Comparison of ENCODE assay signal across 24 cellular contexts in the genomic region with DNA sequence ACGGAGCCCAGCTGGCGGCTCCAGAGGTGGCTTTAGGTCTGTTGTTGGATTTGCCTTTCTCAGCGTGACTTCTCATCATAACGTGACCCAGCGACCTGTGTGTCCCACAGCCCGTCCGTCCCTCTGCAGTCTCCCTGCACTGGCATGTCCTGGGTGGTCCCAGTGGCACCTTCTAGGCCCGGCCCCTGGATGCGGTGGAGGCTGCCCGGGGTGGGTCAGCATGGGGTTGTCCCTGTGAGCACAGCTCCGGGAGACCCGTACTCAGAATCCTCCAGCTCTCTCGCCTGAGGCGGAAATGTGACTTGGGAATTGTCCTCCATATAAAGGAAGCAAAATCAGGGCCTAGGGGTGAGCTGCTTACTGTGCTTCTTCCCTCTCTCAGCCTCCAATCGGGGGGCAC. TPM values are rescaled to one million over a fixed set of nuclear protein-coding genes. Genes with fewer than 3 reads are reported as not detected.
DNase-seq lines count a peak whose midpoint lies in the region; ATAC-seq, FAIRE-seq and TF ChIP-seq lines count a peak whose summit lies in the region.
"Had no signal": no experiment of that assay in that cellular context is flagged by ENCODE, and none has a peak within 500 bp of the region (broad histone marks: within the 10 kb centered on the region; RNA-seq: fewer than 3 reads in every experiment).

No MANE protein-coding gene starts in this region.

- H3K27me3 ChIP-seq in BLaER1 = no peaks in the 10 kb centered on the region
- no peaks in the 10 kb centered on the region for H3K27me3 ChIP-seq in IMR-90 (ENCODE audit: control insufficient read depth, insufficient read depth, low read length)
- H3K27me3 ChIP-seq in lower lobe of right lung (ENCODE audit: low read depth) = no peaks in the 10 kb centered on the region
- H3K27me3 ChIP-seq in testis = no peaks in the 10 kb centered on the region
- no peaks in the 10 kb centered on the region for H3K27me3 ChIP-seq in aorta (ENCODE audit: control insufficient read depth in 1 of 2, insufficient read depth in 2 of 2, low read length in 1 of 2)
- H3K27me3 ChIP-seq: neutrophil had no signal

- peak overlapping the region; percentile 89 for H3K4me2 ChIP-seq in BLaER1
- no peak overlapping the region for H3K4me2 ChIP-seq in IMR-90 (ENCODE audit: low read depth, low read length)

- H3K14ac ChIP-seq in IMR-90 (replicated peaks; ENCODE audit: low read depth, low read length) = no peak overlapping the region

- peaks cover 98% of the 10 kb centered on the region for H4K20me1 ChIP-seq in BLaER1
- H4K20me1 ChIP-seq in IMR-90 (ENCODE audit: insufficient read depth, low read length) = peaks cover 17% of the 10 kb centered on the region; the same call in 1 of the 2 replicates

- TF ChIP-seq POLR2A in IMR-90 (IDR thresholded peaks at IDR 0.05; ENCODE audit: low read depth, low read length) (no peak), testis (IDR thresholded peaks at IDR 0.05) (no peak)

- ATAC-seq in IMR-90 (ENCODE audit: low read depth) = no peak
- no peak for ATAC-seq in lower lobe of right lung
- no peak for ATAC-seq in stimulated activated naive B cell treated with anti-CD40 and anti-IgM and Interleukin-4, amounts not matched to agents 10 μg/mL and 1 μg/mL and 100 μg/mL, for 72 hours (replicated peaks)
- no peak for ATAC-seq in aorta (ENCODE audit: low FRiP score)
- ATAC-seq in HG03095 (IDR thresholded peaks at IDR 0.05; ENCODE audit: unreplicated experiment) = no peak
- ATAC-seq: activated CD8-positive, alpha-beta T cell treated with anti-CD3 and anti-CD28 coated beads, Interleukin-2, amount 10 ng/mL, durations not matched to agents 7 days and 5 days; stimulated activated naive CD8-positive, alpha-beta T cell treated with anti-CD3 and anti-CD28 coated beads, Interleukin-15, Interleukin-2, amounts not matched to agents 100 U/mL and 50 U/mL, for 24 hours had no signal

- H2BK20ac ChIP-seq in IMR-90 (ENCODE audit: low read depth, low read length) = no peak overlapping the region

- CTCF ChIA-PET in IMR-90 (lab: Yijun Ruan, JAX) = no interaction called here

- H3K56ac ChIP-seq in IMR-90 (ENCODE audit: extremely low read depth, insufficient read depth, low read length) = no peak overlapping the region

- H3K4me3 Mint-ChIP-seq in stimulated activated naive B cell treated with anti-CD40 and anti-IgM and Interleukin-4, amounts not matched to agents 10 μg/mL and 1 μg/mL and 100 μg/mL, for 72 hours = no peak overlapping the region
- H3K4me3 Mint-ChIP-seq: activated CD8-positive, alpha-beta T cell treated with anti-CD3 and anti-CD28 coated beads, Interleukin-2, amount 10 ng/mL, durations not matched to agents 7 days and 5 days; activated naive CD8-positive, alpha-beta T cell; H9 had no signal

- no peak overlapping the region for H3K4ac ChIP-seq in IMR-90 (ENCODE audit: low read depth, low read length)

- no peak overlapping the region for H2AFZ ChIP-seq in IMR-90 (replicated peaks; ENCODE audit: low read length, poor library complexity)

- peak overlapping the region; percentile 25 for H3K27ac Mint-ChIP-seq in stimulated activated naive B cell treated with anti-CD40 and anti-IgM and Interleukin-4, amounts not matched to agents 10 μg/mL and 1 μg/mL and 100 μg/mL, for 72 hours
- H3K27ac Mint-ChIP-seq: H9 had no signal

- H3K27ac ChIP-seq in BLaER1 (peak overlapping the region; percentile 68), IMR-90 (ENCODE audit: insufficient read depth, low read length) (no peak overlapping the region), lower lobe of right lung (peak overlapping the region; percentile 96), testis (peak overlapping the region in 1 of 2 donors; percentile 26), aorta (ENCODE audit: low read depth in 1 of 2, low read length in 2 of 2) (no peak overlapping the region)
- H3K27ac ChIP-seq: C4-2B, SK-N-MC had no signal

- peaks cover 12 to 63% of the 10 kb centered on the region in 2 experiments; a peak in 3 of 4 replicates for H3K79me1 ChIP-seq in IMR-90 (ENCODE audit: low read depth in 1 of 2, low read length in 2 of 2)

- no TSS peak for BruUV-seq in IMR-90 (replicated peaks; lab: Mats Ljungman, UMichigan)

- no peak overlapping the region for H2BK120ac ChIP-seq in IMR-90 (ENCODE audit: low read depth, low read length)

- TF ChIP-seq CTCF in IMR-90 (conservative IDR thresholded peaks at IDR 0.05; ENCODE audit: low read depth, low read length) = no peak
- no peak for TF ChIP-seq CTCF in lower lobe of right lung (IDR thresholded peaks at IDR 0.05)
- TF ChIP-seq CTCF in testis (IDR thresholded peaks at IDR 0.05) = no peak

- no peaks in the 10 kb centered on the region for H3K27me3 Mint-ChIP-seq in stimulated activated naive B cell treated with anti-CD40 and anti-IgM and Interleukin-4, amounts not matched to agents 10 μg/mL and 1 μg/mL and 100 μg/mL, for 72 hours
- H3K27me3 Mint-ChIP-seq: activated naive CD8-positive, alpha-beta T cell; progenitor cell of endocrine pancreas had no signal

- no peaks in the 10 kb centered on the region for H3K9me3 Mint-ChIP-seq in stimulated activated naive B cell treated with anti-CD40 and anti-IgM and Interleukin-4, amounts not matched to agents 10 μg/mL and 1 μg/mL and 100 μg/mL, for 72 hours
- H3K9me3 Mint-ChIP-seq: H9 had no signal

- peaks cover 37 to 56% of the 10 kb centered on the region in 2 donors for H3K4me1 Mint-ChIP-seq in stimulated activated naive B cell treated with anti-CD40 and anti-IgM and Interleukin-4, amounts not matched to agents 10 μg/mL and 1 μg/mL and 100 μg/mL, for 72 hours

- H4K8ac ChIP-seq in IMR-90 (ENCODE audit: low read depth in 2 of 2, low read length in 2 of 2) = no peak overlapping the region

- no peak overlapping the region for H3K18ac ChIP-seq in IMR-90 (ENCODE audit: low read depth, low read length)

- H3K4me1 ChIP-seq in BLaER1 (peaks cover 84% of the 10 kb centered on the region), IMR-90 (ENCODE audit: control insufficient read depth, insufficient read depth, low read length) (peaks cover 3% of the 10 kb centered on the region; the same call in 1 of the 2 replicates), lower lobe of right lung (peaks cover 48% of the 10 kb centered on the region), testis (peaks cover 21% of the 10 kb centered on the region), aorta (ENCODE audit: control insufficient read depth in 1 of 2, insufficient read depth in 2 of 2, low read length in 2 of 2) (no peaks in the 10 kb centered on the region)

- no peaks in the 10 kb centered on the region for H3K9me3 ChIP-seq in BLaER1
- no peaks in the 10 kb centered on the region for H3K9me3 ChIP-seq in IMR-90 (ENCODE audit: control insufficient read depth, insufficient read depth, low read length)
- no peaks in the 10 kb centered on the region for H3K9me3 ChIP-seq in lower lobe of right lung
- H3K9me3 ChIP-seq in testis = no peaks in the 10 kb centered on the region
- H3K9me3 ChIP-seq in aorta (ENCODE audit: control insufficient read depth, low read length) = no peaks in the 10 kb centered on the region
- H3K9me3 ChIP-seq: neutrophil had no signal

- intact Hi-C loops in IMR-90 (cut with micrococcal nuclease) (no loop called here), lower lobe of right lung (cut with DNase I) (no loop called here), testis (cut with DNase I; ENCODE audit: low total_unique reads) (loop anchor here (10.0 kb wide), 2 partner anchors 65 to 135 kb away; partner anchors contain the start of gene FOXK1), aorta (cut with DNase I) (loop anchor here (5.0 kb wide), 2 partner anchors 67 to 117 kb away; partner anchors contain the start of gene FOXK1 (in 1 of the 2))

- peaks cover 36 to 53% of the 10 kb centered on the region in 2 donors for H3K36me3 Mint-ChIP-seq in stimulated activated naive B cell treated with anti-CD40 and anti-IgM and Interleukin-4, amounts not matched to agents 10 μg/mL and 1 μg/mL and 100 μg/mL, for 72 hours

- H4K91ac ChIP-seq in IMR-90 (ENCODE audit: insufficient read depth, low read depth, low read length) = no peak overlapping the region

- peak overlapping the region; percentile 34 for H2AK9ac ChIP-seq in IMR-90 (replicated peaks; ENCODE audit: low read depth, low read length, poor library complexity)

- H3K4me3 ChIP-seq in BLaER1 = no peak overlapping the region
- H3K4me3 ChIP-seq in IMR-90 (ENCODE audit: insufficient read depth, low read depth, low read length) = no peak overlapping the region
- no peak overlapping the region for H3K4me3 ChIP-seq in lower lobe of right lung
- no peak overlapping the region for H3K4me3 ChIP-seq in testis
- H3K4me3 ChIP-seq in aorta (ENCODE audit: low read length in 2 of 2) = no peak overlapping the region
- H3K4me3 ChIP-seq: SK-N-MC had no signal

- H4K5ac ChIP-seq in IMR-90 (ENCODE audit: low read depth, low read length) = no peak overlapping the region

- H2AK5ac ChIP-seq in IMR-90 (ENCODE audit: low read depth, low read length) = no peak overlapping the region

- 79% methylated on average over 5 of the region's 15 CpGs; no CpG with 5 or more reads in 1 of the 2 experiments for WGBS in IMR-90 (ENCODE audit: extremely low coverage in 2 of 2, insufficient read length in 1 of 2), 2 experiments
- 89% methylated on average over 15 of the region's 15 CpGs; no CpG with 5 or more reads in 1 of the 2 donors for WGBS in testis, 2 donors
- 91 to 94% methylated on average over 15 of the region's 15 CpGs for WGBS in aorta, 2 donors

- H2BK5ac ChIP-seq in IMR-90 (ENCODE audit: low read depth, low read length, poor library complexity, severe bottlenecking) = no peak overlapping the region

- no peak overlapping the region for H3K23ac ChIP-seq in IMR-90 (ENCODE audit: low read depth, low read length)

- no peak for DNase-seq in IMR-90
- DNase-seq in lower lobe of right lung = no peak
- no peak for DNase-seq in stimulated activated naive B cell treated with anti-CD40 and anti-IgM and Interleukin-4, amounts not matched to agents 10 μg/mL and 1 μg/mL and 100 μg/mL, for 72 hours
- DNase-seq in testis = no peak
- no peak for DNase-seq in RCC 7860 (ENCODE audit: low spot score)
- DNase-seq in aorta = no peak
- DNase-seq: activated CD4-positive, alpha-beta T cell treated with anti-CD3 and anti-CD28 coated beads for 1 hour; activated CD8-positive, alpha-beta T cell treated with anti-CD3 and anti-CD28 coated beads, Interleukin-2, amount 10 ng/mL, durations not matched to agents 7 days and 5 days; H9; NCI-H1092 treated with DMSO at 0.1 percent for 48 hours; NCI-H187 treated with DMSO at 0.1 percent for 48 hours; NCI-H2227 treated with DMSO at 0.1 percent for 48 hours; stimulated activated naive CD8-positive, alpha-beta T cell treated with anti-CD3 and anti-CD28 coated beads, Interleukin-15, Interleukin-2, amounts not matched to agents 100 U/mL and 50 U/mL, for 24 hours; T-helper 2 cell; trophoblast cell had no signal

- no peaks in the 10 kb centered on the region for H3K9me1 ChIP-seq in IMR-90 (ENCODE audit: insufficient read depth, low read length)

- in situ Hi-C loops in IMR-90 (cut with MboI; ENCODE audit: low sequenced_read_pairs) = loop anchor here (25.0 kb wide), 1 partner anchor 1887 kb away; no protein-coding TSS in a partner anchor

- H3K9ac ChIP-seq in BLaER1 = peak overlapping the region; percentile 20; the same call in 1 of the 2 replicates
- no peak overlapping the region for H3K9ac ChIP-seq in IMR-90 (ENCODE audit: low read depth, low read length)

- POLR2A ChIA-PET in IMR-90 (lab: Charles Lee; ENCODE audit: unreplicated experiment) = no interaction called here

- H2BK15ac ChIP-seq in IMR-90 (ENCODE audit: low read depth, low read length) = no peak overlapping the region

- dilution Hi-C loops in IMR-90 (cut with HindIII; ENCODE audit: low sequenced_read_pairs, unreplicated experiment) = no loop called here

- no peak for FAIRE-seq in RCC 7860 (lab: Jason Lieb, UNC)
- FAIRE-seq: D721Med, GM18507 had no signal

- H3K36me3 ChIP-seq in BLaER1 (peaks cover 78% of the 10 kb centered on the region), IMR-90 (ENCODE audit: control insufficient read depth, insufficient read depth, low read length) (peaks cover 47% of the 10 kb centered on the region), lower lobe of right lung (peaks cover 34% of the 10 kb centered on the region), testis (ENCODE audit: low read depth, missing control alignments) (no peaks in the 10 kb centered on the region), aorta (ENCODE audit: control insufficient read depth in 1 of 2, insufficient read depth in 2 of 2, low read length in 1 of 2) (no peaks in the 10 kb centered on the region)

- TF ChIP-seq RAD21 in IMR-90 (IDR thresholded peaks at IDR 0.05; ENCODE audit: low read length) = no peak

RNA-seq across cellular contexts. Expression of gene AP5Z1, which starts 25.6 kb away (rescaled TPM):
- total RNA-seq in IMR-90 (2012; rRNA removed) (9.2 and 9.7 TPM in 2 replicates), lower lobe of right lung (50.4 TPM), testis (10 to 100 TPM; 47.6 to 59.1 TPM), aorta (10 to 100 TPM; 30.7 to 45.3 TPM)
- polyA plus RNA-seq in IMR-90 (2012; rRNA removed) (38.7 and 46.1 TPM in 2 replicates), testis (ENCODE audit: insufficient read depth, low read depth, low replicate concordance) (30.0 TPM), aorta (10 to 100 TPM; 12.5 to 99.9 TPM)
- 18.8 and 31.7 TPM in 2 replicates for polyA plus RNA-seq in IMR-90 (2012; cell fraction: cytosol; rRNA removed)
- polyA plus RNA-seq in IMR-90 (2012; cell fraction: nucleus; rRNA removed; ENCODE audit: low replicate concordance) = 152 and 486 TPM in 2 replicates

Comparison
In these comparisons a context has a peak if more than half of its experiments do, and no peak if none do; other contexts are left out.
1. H3K27ac ChIP-seq: peak in BLaER1 (single experiment) and lower lobe of right lung (single experiment); none in IMR-90 (single experiment) and aorta (0 of 2).
2. intact Hi-C loops: an anchor here in testis (10.0 kb wide) and aorta (5.0 kb wide); none called in IMR-90 and lower lobe of right lung.